In the genomic region with DNA sequence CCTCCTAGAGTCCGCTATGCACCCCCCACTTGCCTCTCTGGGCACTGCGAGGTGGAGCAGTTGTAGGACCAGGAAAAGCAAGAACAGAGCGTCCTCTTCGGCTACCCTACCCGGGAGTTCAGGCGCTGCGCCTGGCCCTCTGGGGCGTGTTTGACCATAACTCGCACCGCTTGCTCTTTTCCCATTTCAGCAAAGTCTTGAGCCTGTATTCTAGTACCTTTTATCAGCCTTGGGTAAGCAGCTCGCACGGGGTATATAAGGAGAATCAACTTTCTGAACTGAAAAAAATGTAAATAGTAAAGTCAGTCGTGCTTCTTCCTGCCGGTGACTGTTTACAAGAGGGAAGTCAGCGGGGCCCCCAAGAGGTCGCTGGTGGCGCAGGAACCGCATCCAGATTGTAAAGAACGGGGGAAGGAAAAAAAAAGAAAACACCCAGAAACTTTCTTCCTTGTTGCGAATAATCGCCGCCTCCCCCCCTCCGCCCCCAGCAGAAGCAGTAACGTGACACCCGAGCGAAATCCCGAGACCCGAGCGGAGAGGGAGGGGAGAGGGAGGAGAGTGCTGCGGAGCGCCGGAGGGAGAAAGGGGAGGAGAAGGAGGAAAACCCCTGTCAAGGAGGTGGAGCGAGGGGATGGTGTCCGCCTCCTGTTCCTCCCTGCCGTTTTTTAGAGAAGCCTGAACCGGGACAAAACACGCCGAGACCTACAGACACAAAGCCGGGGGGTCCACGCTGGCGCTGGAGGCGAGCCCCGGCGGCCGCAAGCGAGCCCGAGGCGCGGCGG, we compare ENCODE assay signal across 8 cellular contexts. TPM values are rescaled to one million over a fixed set of nuclear protein-coding genes. Genes with fewer than 3 reads are reported as not detected.
DNase-seq lines count a peak whose midpoint lies in the region; ATAC-seq lines count a peak whose summit lies in the region.

A gene with protein sequence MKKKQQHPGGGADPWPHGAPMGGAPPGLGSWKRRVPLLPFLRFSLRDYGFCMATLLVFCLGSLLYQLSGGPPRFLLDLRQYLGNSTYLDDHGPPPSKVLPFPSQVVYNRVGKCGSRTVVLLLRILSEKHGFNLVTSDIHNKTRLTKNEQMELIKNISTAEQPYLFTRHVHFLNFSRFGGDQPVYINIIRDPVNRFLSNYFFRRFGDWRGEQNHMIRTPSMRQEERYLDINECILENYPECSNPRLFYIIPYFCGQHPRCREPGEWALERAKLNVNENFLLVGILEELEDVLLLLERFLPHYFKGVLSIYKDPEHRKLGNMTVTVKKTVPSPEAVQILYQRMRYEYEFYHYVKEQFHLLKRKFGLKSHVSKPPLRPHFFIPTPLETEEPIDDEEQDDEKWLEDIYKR (plus strand): TSS at position 668 of the 782 bp plus-strand sequence. CDS start 401 bp downstream, outside the sequence.

- ATAC-seq in GM18909 (IDR thresholded peaks at IDR 0.05; ENCODE audit: poor library complexity, unreplicated experiment) (peak; percentile 56), left ventricle myocardium superior (peak; percentile 91), GM18870 (IDR thresholded peaks at IDR 0.05; ENCODE audit: unreplicated experiment) (no peak)

- H3K4me3 ChIP-seq in Jurkat, Clone E6-1 (ENCODE audit: low read length) = peak within 1 kb of the TSS; percentile 68

- DNase-seq in AG20443 (ENCODE audit: low spot score) (peak; percentile 89), SKM-1 (lab: John Stamatoyannopoulos, UW; ENCODE audit: unreplicated experiment) (peak; percentile 64), anterior cingulate cortex (lab: John Stamatoyannopoulos, UW) (peak in 52 of 58 donors; percentile 17 to 75 (median 52)), left ventricle myocardium superior (peak; percentile 86), posterior vena cava (ENCODE audit: low spot score) (peak; percentile 95)
- peak; percentile 69 for DNase-seq in Jurkat, Clone E6-1 (ENCODE audit: low read depth, low spot score)

- intact Hi-C loops in left ventricle myocardium superior (cut with micrococcal nuclease) = loop anchor here (5.0 kb wide), 1 partner anchor 201 kb away; no protein-coding TSS in a partner anchor
- intact Hi-C loops in posterior vena cava (cut with DNase I) = loop anchor here (5.0 to 10.0 kb wide), 4 partner anchors 128 to 211 kb away; no protein-coding TSS in a partner anchor

RNA-seq across cellular contexts. Expression of the gene that starts here (rescaled TPM):
- polyA plus RNA-seq in Jurkat, Clone E6-1 (2012; ENCODE audit: insufficient read depth, insufficient read length) = 7.2 TPM
- total RNA-seq in left ventricle myocardium superior (3.4 TPM), posterior vena cava (10 to 100 TPM; 15.2 to 19.4 TPM)
